ENCODE assay signal across 1 cellular context in the genomic region with DNA sequence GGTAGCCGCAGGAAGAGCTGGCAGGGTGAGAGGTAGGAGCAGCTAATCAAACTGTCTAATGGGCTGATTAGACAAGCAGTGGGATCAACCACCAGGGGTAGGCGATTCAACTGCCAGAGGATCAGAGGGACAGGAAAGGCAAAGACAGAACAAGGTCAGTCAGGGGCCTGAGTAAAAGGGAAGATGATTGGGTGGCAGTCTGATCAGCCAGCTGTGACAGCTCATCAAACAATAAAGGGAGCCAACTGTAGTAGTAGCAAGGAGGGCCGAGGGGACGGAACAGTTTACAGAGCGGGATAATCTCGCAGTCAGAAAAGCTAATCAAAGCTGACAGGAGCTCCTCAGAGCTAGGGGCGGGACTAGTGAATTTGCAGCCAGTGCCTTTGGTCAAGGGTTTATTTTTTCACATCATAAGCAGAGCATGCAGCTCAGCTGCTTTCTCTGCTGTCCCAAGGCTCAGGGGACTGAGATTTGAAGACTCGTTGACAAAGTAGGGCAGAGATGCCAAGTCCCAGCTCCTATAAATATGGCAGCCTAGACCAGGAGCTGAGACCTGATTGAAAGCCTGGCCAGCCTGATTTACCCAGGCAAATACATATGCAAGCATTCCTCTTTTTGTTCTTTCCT.
TF ChIP-seq lines count a peak whose summit lies in the region.

No MANE protein-coding gene starts in this region.

TF ChIP-seq in H1, 55 proteins besides CTCF, POLR2A, EP300 and RAD21:
- no peak for TF ChIP-seq TAF1 (IDR thresholded peaks at IDR 0.05; ENCODE audit: low read depth, low read length)
